ENCODE assay signal across 1 cellular context in genomic region chr6:51213806-51214205, GRCh38.
TF ChIP-seq lines count a peak whose summit lies in the region.

No MANE protein-coding gene starts in this region.

TF ChIP-seq in H1, 55 proteins besides CTCF, POLR2A, EP300 and RAD21:
- no peak for TF ChIP-seq TBP (IDR thresholded peaks at IDR 0.05; ENCODE audit: low read depth, low read length)
- TF ChIP-seq SUZ12 (IDR thresholded peaks at IDR 0.05; ENCODE audit: low read length), result no peak
- no peak for TF ChIP-seq SIRT6 (IDR thresholded peaks at IDR 0.05; ENCODE audit: low read length)
- TF ChIP-seq RFX5 (IDR thresholded peaks at IDR 0.05; ENCODE audit: borderline replicate concordance, low read depth, low read length), result no peak
- TF ChIP-seq SP4 (IDR thresholded peaks at IDR 0.05; ENCODE audit: low read length), result no peak
- no peak for TF ChIP-seq ASH2L (IDR thresholded peaks at IDR 0.05; ENCODE audit: low read length)
- no peak for TF ChIP-seq TAF7 (optimal IDR thresholded peaks at IDR 0.05; ENCODE audit: borderline replicate concordance, low read depth, low read length)
- no peak for TF ChIP-seq BCL11A (IDR thresholded peaks at IDR 0.05; ENCODE audit: low read depth in 2 of 2, low read length in 2 of 2)
- no peak for TF ChIP-seq POLR2AphosphoS5 (IDR thresholded peaks at IDR 0.05; ENCODE audit: low read depth, low read length)
- no peak for TF ChIP-seq GABPA (IDR thresholded peaks at IDR 0.05; ENCODE audit: borderline replicate concordance, insufficient read depth, low read length)
